In genomic region chr22:23376256-23376655, GRCh38 we compare ENCODE assay signal across 8 cellular contexts.
DNase-seq lines count a peak whose midpoint lies in the region; ATAC-seq and TF ChIP-seq lines count a peak whose summit lies in the region.

No MANE protein-coding gene starts in this region.

- H3K36me3 Mint-ChIP-seq in activated B cell treated with CpG ODN at 0.5 μM for 24 hours (ENCODE audit: low read depth), result no peaks in the 10 kb centered on the region
- H3K36me3 Mint-ChIP-seq in immature natural killer cell, result no peaks in the 10 kb centered on the region

- H3K4me3 ChIP-seq in DOHH2 (ENCODE audit: low read length) (no peak overlapping the region), esophagus muscularis mucosa (no peak overlapping the region)

- peaks cover 2% of the 10 kb centered on the region; the same call in 1 of the 2 replicates for H3K27me3 ChIP-seq in DOHH2 (ENCODE audit: control insufficient read depth, low read length)
- H3K27me3 ChIP-seq in esophagus muscularis mucosa, result no peaks in the 10 kb centered on the region

- intact Hi-C loops in activated B cell treated with CpG ODN at 0.5 μM for 24 hours (cut with micrococcal nuclease) (no loop called here), esophagus muscularis mucosa (cut with DNase I) (no loop called here)

- TF ChIP-seq POLR2A in esophagus muscularis mucosa (IDR thresholded peaks at IDR 0.05; ENCODE audit: low read depth), result no peak

- H3F3A ChIP-seq in DOHH2 (ENCODE audit: control insufficient read depth, insufficient read depth), result no peaks in the 10 kb centered on the region

- H3K9me3 ChIP-seq in DOHH2 (ENCODE audit: control insufficient read depth, insufficient read depth, low read length) (no peaks in the 10 kb centered on the region), esophagus muscularis mucosa (no peaks in the 10 kb centered on the region)

- H3K4me1 Mint-ChIP-seq in activated B cell treated with CpG ODN at 0.5 μM for 24 hours, result no peaks in the 10 kb centered on the region
- H3K4me1 Mint-ChIP-seq in immature natural killer cell, result no peaks in the 10 kb centered on the region

- no peak for TF ChIP-seq EP300 in esophagus muscularis mucosa (IDR thresholded peaks at IDR 0.05)

- no peak overlapping the region for H3K4me2 ChIP-seq in DOHH2 (ENCODE audit: low read length)

- H3K27ac Mint-ChIP-seq in activated B cell treated with CpG ODN at 0.5 μM for 24 hours (no peak overlapping the region), immature natural killer cell (no peak overlapping the region)

- H3K27me3 Mint-ChIP-seq in activated B cell treated with CpG ODN at 0.5 μM for 24 hours (peaks cover 4% of the 10 kb centered on the region), immature natural killer cell (ENCODE audit: low read depth in 3 of 3) (peaks cover 6 to 11% (median 10%) of the 10 kb centered on the region in 3 donors)

- H3K9me2 ChIP-seq in DOHH2 (replicated peaks; ENCODE audit: control insufficient read depth, low read length), result no peaks in the 10 kb centered on the region

- ATAC-seq in activated B cell treated with CpG ODN at 0.5 μM for 24 hours (ENCODE audit: low read depth) (peak; percentile 58), left lobe of liver (peak; percentile 74), HG02870 (IDR thresholded peaks at IDR 0.05; ENCODE audit: unreplicated experiment) (no peak), HG03139 (IDR thresholded peaks at IDR 0.05; ENCODE audit: unreplicated experiment) (no peak)

- WGBS in esophagus muscularis mucosa, result 70% methylated on average over 3 of the region's 6 CpGs

- H3K4me3 Mint-ChIP-seq in activated B cell treated with CpG ODN at 0.5 μM for 24 hours, result no peak overlapping the region
- no peak overlapping the region for H3K4me3 Mint-ChIP-seq in immature natural killer cell

- POLR2A ChIA-PET in activated B cell treated with CpG ODN at 0.5 μM for 24 hours (lab: Charles Lee), result no interaction called here

- H3K79me2 ChIP-seq in DOHH2 (ENCODE audit: control insufficient read depth, low read length), result no peaks in the 10 kb centered on the region

- H3K27ac ChIP-seq in DOHH2 (ENCODE audit: low read depth, low read length), result no peak overlapping the region
- no peak overlapping the region for H3K27ac ChIP-seq in esophagus muscularis mucosa (replicated peaks in 1 of 4)

- no peaks in the 10 kb centered on the region for H4K20me1 ChIP-seq in DOHH2 (ENCODE audit: control insufficient read depth, insufficient read depth, low read depth, low read length)

- H3K4me1 ChIP-seq in DOHH2 (ENCODE audit: control insufficient read depth, low read length), result peaks cover 3% of the 10 kb centered on the region; the same call in 1 of the 2 replicates
- no peaks in the 10 kb centered on the region for H3K4me1 ChIP-seq in esophagus muscularis mucosa

- no peaks in the 10 kb centered on the region for H3K9me3 Mint-ChIP-seq in activated B cell treated with CpG ODN at 0.5 μM for 24 hours
- H3K9me3 Mint-ChIP-seq in immature natural killer cell, result no peaks in the 10 kb centered on the region

- CTCF ChIA-PET in activated B cell treated with CpG ODN at 0.5 μM for 24 hours (lab: Charles Lee), result interaction anchor here (0.8 kb wide), 1 partner anchor 9 kb away, joined by 4 read pairs; no protein-coding TSS in a partner anchor

- peak; percentile 77 for TF ChIP-seq CTCF in DOHH2 (IDR thresholded peaks at IDR 0.05; ENCODE audit: low read depth, low read length, poor library complexity, severe bottlenecking)
- TF ChIP-seq CTCF in activated B cell treated with CpG ODN at 0.5 μM for 24 hours (IDR thresholded peaks at IDR 0.05), result no peak
- TF ChIP-seq CTCF in esophagus muscularis mucosa (IDR thresholded peaks at IDR 0.05), result no peak

- DNase-seq in HT1080 (ENCODE audit: low read depth) (peak; percentile 48), activated B cell treated with CpG ODN at 0.5 μM for 24 hours (no peak), left lobe of liver (ENCODE audit: low spot score) (no peak), esophagus muscularis mucosa (ENCODE audit: extremely low spot score) (no peak), immature natural killer cell (no peak)

- no peaks in the 10 kb centered on the region for H3K36me3 ChIP-seq in DOHH2 (ENCODE audit: control insufficient read depth, low read length)
- H3K36me3 ChIP-seq in esophagus muscularis mucosa, result no peaks in the 10 kb centered on the region

Comparison
In these comparisons a context has a peak if more than half of its experiments do, and no peak if none do; other contexts are left out.
1. ATAC-seq: peak in activated B cell treated with CpG ODN at 0.5 μM for 24 hours (single experiment) and left lobe of liver (single experiment); none in HG02870 (single experiment) and HG03139 (single experiment).